In genomic region chr14:30873308-30874119, GRCh38 we compare ENCODE assay signal across 9 cellular contexts. TPM values are rescaled to one million over a fixed set of nuclear protein-coding genes. Genes with fewer than 3 reads are reported as not detected.
DNase-seq lines count a peak whose midpoint lies in the region; ATAC-seq and TF ChIP-seq lines count a peak whose summit lies in the region.
"Had no signal": no experiment of that assay in that cellular context is flagged by ENCODE, and none has a peak within 500 bp of the region (broad histone marks: within the 10 kb centered on the region; RNA-seq: fewer than 3 reads in every experiment).

No MANE protein-coding gene starts in this region.

- H3K4me1 Mint-ChIP-seq in activated naive CD4-positive, alpha-beta T cell treated with anti-CD3 and anti-CD28 coated beads, Interleukin-2, amount 50 U/mL, for 24 hours, result peaks cover 12% of the 10 kb centered on the region
- peaks cover 5% of the 10 kb centered on the region for H3K4me1 Mint-ChIP-seq in activated T-helper 1 cell treated with anti-CD3 and anti-CD28 coated beads, Interleukin-12 subunit alpha, Interleukin-12 subunit beta, Interleukin-2, Interleukin-4 antibody, amounts not matched to agents 30 ng/mL and 10 ng/mL and 1 ng/mL, durations not matched to agents 14 hours and 24 hours and 36 hours (ENCODE audit: low read depth)

- 81% methylated on average over 17 of the region's 20 CpGs for WGBS in right lobe of liver (ENCODE audit: insufficient coverage, low coverage, low lambda C conversion rate, missing lambda C conversion rate)
- 71% methylated on average over 20 of the region's 20 CpGs for WGBS in tibial nerve, 2 donors
- 77 to 89% (median 83%) methylated on average over 19 to 20 of the region's 20 CpGs for WGBS in adrenal gland, 4 donors

- no peaks in the 10 kb centered on the region for H3K9me3 ChIP-seq in right lobe of liver
- no peaks in the 10 kb centered on the region for H3K9me3 ChIP-seq in tibial nerve
- no peaks in the 10 kb centered on the region for H3K9me3 ChIP-seq in adrenal gland (replicated peaks in 1 of 3)

- no peaks in the 10 kb centered on the region for H3K36me3 ChIP-seq in right lobe of liver
- H3K36me3 ChIP-seq in tibial nerve, result no peaks in the 10 kb centered on the region
- H3K36me3 ChIP-seq in adrenal gland (replicated peaks in 1 of 2), result no peaks in the 10 kb centered on the region

- H3K4me1 ChIP-seq in right lobe of liver (peaks cover 0 to 18% (median 5%) of the 10 kb centered on the region in 4 donors), tibial nerve (peaks cover 0 to 22% (median 15%) of the 10 kb centered on the region in 4 donors), adrenal gland (replicated peaks in 1 of 2) (peaks cover 14 to 19% of the 10 kb centered on the region in 2 donors)

- no peaks in the 10 kb centered on the region for H3K9me3 Mint-ChIP-seq in activated naive CD4-positive, alpha-beta T cell treated with anti-CD3 and anti-CD28 coated beads, Interleukin-2, amount 50 U/mL, for 24 hours
- H3K9me3 Mint-ChIP-seq in activated T-helper 1 cell treated with anti-CD3 and anti-CD28 coated beads, Interleukin-12 subunit alpha, Interleukin-12 subunit beta, Interleukin-2, Interleukin-4 antibody, amounts not matched to agents 30 ng/mL and 10 ng/mL and 1 ng/mL, durations not matched to agents 14 hours and 24 hours and 36 hours, result no peaks in the 10 kb centered on the region

- no peak for ATAC-seq in right lobe of liver

- peak overlapping the region; percentile 63 for H3K4me3 Mint-ChIP-seq in activated naive CD4-positive, alpha-beta T cell treated with anti-CD3 and anti-CD28 coated beads, Interleukin-2, amount 50 U/mL, for 24 hours
- H3K4me3 Mint-ChIP-seq in activated T-helper 1 cell treated with anti-CD3 and anti-CD28 coated beads, Interleukin-12 subunit alpha, Interleukin-12 subunit beta, Interleukin-2, Interleukin-4 antibody, amounts not matched to agents 30 ng/mL and 10 ng/mL and 1 ng/mL, durations not matched to agents 14 hours and 24 hours and 36 hours, result peak overlapping the region; percentile 51

- H3K27me3 ChIP-seq in right lobe of liver (peaks cover 0 to 9% of the 10 kb centered on the region in 2 donors), tibial nerve (peaks cover 0 to 40% of the 10 kb centered on the region in 2 donors), adrenal gland (peaks cover 24% of the 10 kb centered on the region)

- no peak for TF ChIP-seq CTCF in right lobe of liver (IDR thresholded peaks at IDR 0.05)
- TF ChIP-seq CTCF in tibial nerve (IDR thresholded peaks at IDR 0.05), result no peak
- no peak for TF ChIP-seq CTCF in adrenal gland (IDR thresholded peaks at IDR 0.05)

- no peak overlapping the region for H3K27ac ChIP-seq in right lobe of liver
- H3K27ac ChIP-seq in tibial nerve, result no peak overlapping the region
- H3K27ac ChIP-seq in adrenal gland, result no peak overlapping the region

- intact Hi-C loops in activated T-helper 1 cell treated with anti-CD3 and anti-CD28 coated beads, Interleukin-12 subunit alpha, Interleukin-12 subunit beta, Interleukin-2, Interleukin-4 antibody, amounts not matched to agents 30 ng/mL and 10 ng/mL and 1 ng/mL, durations not matched to agents 14 hours and 24 hours and 36 hours (cut with micrococcal nuclease), result no loop called here
- intact Hi-C loops in right lobe of liver (cut with DNase I) (no loop called here), adrenal gland (cut with DNase I) (no loop called here)

- no peak for DNase-seq in activated naive CD4-positive, alpha-beta T cell (lab: John Stamatoyannopoulos, UW)
- DNase-seq in activated T-helper 1 cell treated with anti-CD3 and anti-CD28 coated beads, Interleukin-12 subunit alpha, Interleukin-12 subunit beta, Interleukin-2, Interleukin-4 antibody, amounts not matched to agents 30 ng/mL and 10 ng/mL and 1 ng/mL, durations not matched to agents 14 hours and 24 hours and 36 hours (ENCODE audit: low spot score), result no peak
- DNase-seq in right lobe of liver (no peak), tibial nerve (ENCODE audit: low spot score in 2 of 2) (no peak), NK-92 (lab: John Stamatoyannopoulos, UW; ENCODE audit: unreplicated experiment) (no peak), UCSD-AML1 (lab: John Stamatoyannopoulos, UW; ENCODE audit: unreplicated experiment) (no peak), adrenal gland (no peak)
- DNase-seq: NCI-H2029 treated with DMSO at 0.1 percent for 48 hours had no signal

- TF ChIP-seq EP300 in tibial nerve (IDR thresholded peaks at IDR 0.05), result no peak

- no peak overlapping the region for H3K27ac Mint-ChIP-seq in activated naive CD4-positive, alpha-beta T cell treated with anti-CD3 and anti-CD28 coated beads, Interleukin-2, amount 50 U/mL, for 24 hours
- no peak overlapping the region for H3K27ac Mint-ChIP-seq in activated T-helper 1 cell treated with anti-CD3 and anti-CD28 coated beads, Interleukin-12 subunit alpha, Interleukin-12 subunit beta, Interleukin-2, Interleukin-4 antibody, amounts not matched to agents 30 ng/mL and 10 ng/mL and 1 ng/mL, durations not matched to agents 14 hours and 24 hours and 36 hours

- H3K4me3 ChIP-seq in right lobe of liver (peak overlapping the region in 2 of 3 donors; percentile 48 to 64), tibial nerve (peak overlapping the region; percentile 21 to 64 (median 48)), adrenal gland (peak overlapping the region in 2 of 4 donors; percentile 33 to 72)

- peaks cover 44% of the 10 kb centered on the region for H3K27me3 Mint-ChIP-seq in activated naive CD4-positive, alpha-beta T cell treated with anti-CD3 and anti-CD28 coated beads, Interleukin-2, amount 50 U/mL, for 24 hours
- H3K27me3 Mint-ChIP-seq in activated T-helper 1 cell treated with anti-CD3 and anti-CD28 coated beads, Interleukin-12 subunit alpha, Interleukin-12 subunit beta, Interleukin-2, Interleukin-4 antibody, amounts not matched to agents 30 ng/mL and 10 ng/mL and 1 ng/mL, durations not matched to agents 14 hours and 24 hours and 36 hours (ENCODE audit: insufficient read depth), result peaks cover 60% of the 10 kb centered on the region

- TF ChIP-seq POLR2A in right lobe of liver (IDR thresholded peaks at IDR 0.05) (no peak), tibial nerve (IDR thresholded peaks at IDR 0.05) (no peak), adrenal gland (IDR thresholded peaks at IDR 0.05) (no peak)

- H3K36me3 Mint-ChIP-seq in activated naive CD4-positive, alpha-beta T cell treated with anti-CD3 and anti-CD28 coated beads, Interleukin-2, amount 50 U/mL, for 24 hours, result no peaks in the 10 kb centered on the region
- no peaks in the 10 kb centered on the region for H3K36me3 Mint-ChIP-seq in activated T-helper 1 cell treated with anti-CD3 and anti-CD28 coated beads, Interleukin-12 subunit alpha, Interleukin-12 subunit beta, Interleukin-2, Interleukin-4 antibody, amounts not matched to agents 30 ng/mL and 10 ng/mL and 1 ng/mL, durations not matched to agents 14 hours and 24 hours and 36 hours (ENCODE audit: low read depth)

RNA-seq across cellular contexts. Expression of gene COCH, which starts 0.8 kb away (rescaled TPM):
- 1.2 and 1.3 TPM in 2 replicates for total RNA-seq in activated T-helper 1 cell treated with anti-CD3 and anti-CD28 coated beads, Interleukin-12 subunit alpha, Interleukin-12 subunit beta, Interleukin-2, Interleukin-4 antibody, amounts not matched to agents 30 ng/mL and 10 ng/mL and 1 ng/mL, durations not matched to agents 14 hours and 24 hours and 36 hours
- total RNA-seq in right lobe of liver (1 to 10 TPM in 2 of 6 experiments, under 1 TPM in 3, not detected in 1; 0.14 to 2.9 (median 0.60) TPM), tibial nerve (10 to 100 TPM in 1 of 4 donors, 1 to 10 TPM in 3; 3.6 to 10.3 (median 5.4) TPM), adrenal gland (1 to 10 TPM in 6 of 8 donors, under 1 TPM in 2; 0.42 to 8.4 (median 3.5) TPM)
- 1 to 10 TPM in 2 of 3 donors, under 1 TPM in 1; 0.71 to 3.2 (median 1.4) TPM for polyA plus RNA-seq in adrenal gland
